In the genomic region with DNA sequence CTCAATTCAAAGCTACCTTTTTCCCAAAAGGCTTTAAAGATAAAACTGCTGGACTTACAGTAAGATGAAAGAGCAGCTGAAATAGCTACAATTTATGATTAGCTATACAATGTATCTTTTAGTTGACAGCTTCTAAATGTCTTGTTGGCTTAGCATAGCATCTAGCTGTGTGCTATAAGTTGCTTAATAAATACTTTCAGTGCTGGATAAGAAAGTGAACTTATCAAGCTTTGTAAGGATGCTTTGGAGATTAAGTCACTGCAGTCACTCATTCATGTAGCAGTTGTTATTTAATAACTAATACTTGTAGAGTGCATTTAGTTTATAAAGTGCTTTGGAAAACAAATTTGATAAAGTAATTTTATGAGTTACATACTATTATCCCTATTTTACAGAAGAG, we compare ENCODE assay signal across 19 cellular contexts. TPM values are rescaled to one million over a fixed set of nuclear protein-coding genes. Genes with fewer than 3 reads are reported as not detected.
DNase-seq lines count a peak whose midpoint lies in the region; ATAC-seq and TF ChIP-seq lines count a peak whose summit lies in the region.
"Had no signal": no experiment of that assay in that cellular context is flagged by ENCODE, and none has a peak within 500 bp of the region (broad histone marks: within the 10 kb centered on the region; RNA-seq: fewer than 3 reads in every experiment).

No MANE protein-coding gene starts in this region.

- no peak for DNase-seq in activated CD8-positive, alpha-beta memory T cell treated with anti-CD3 and anti-CD28 coated beads, Interleukin-2, amount 10 ng/mL, durations not matched to agents 7 days and 5 days
- DNase-seq in activated CD8-positive, alpha-beta memory T cell treated with anti-CD3 and anti-CD28 coated beads, Interleukin-2, amount 50 U/mL, for 48 hours, result no peak
- DNase-seq in T-helper 17 cell (no peak), fibroblast of the aortic adventitia (ENCODE audit: low read depth) (peak; percentile 50), mesendoderm (no peak), midbrain (lab: John Stamatoyannopoulos, UW) (no peak), left lobe of liver (ENCODE audit: low spot score) (no peak)
- no peak for DNase-seq in activated naive CD4-positive, alpha-beta T cell treated with Interleukin-2 at 50 U/mL for 16 hours
- DNase-seq: DMS53, Karpas-422, NCI-H1694, NCI-H2081, NCI-H2171 treated with DMSO at 0.1 percent for 48 hours, NCI-H446, NCI-H526 had no signal

- CTCF ChIA-PET in activated CD8-positive, alpha-beta memory T cell treated with anti-CD3 and anti-CD28 coated beads, Interleukin-2, amount 10 ng/mL, durations not matched to agents 7 days and 5 days (lab: Charles Lee), result interaction anchor here (0.6 to 5.5 kb wide), 9 partner anchors 13 to 446 kb away, joined by 3 to 38 read pairs (median 3); a partner anchor contains a TSS

- peak overlapping the region; percentile 5 for H3K27ac Mint-ChIP-seq in activated CD8-positive, alpha-beta memory T cell treated with anti-CD3 and anti-CD28 coated beads, Interleukin-2, amount 10 ng/mL, durations not matched to agents 7 days and 5 days
- H3K27ac Mint-ChIP-seq in T-helper 17 cell, result peak overlapping the region; percentile 96
- H3K27ac Mint-ChIP-seq: CD14-positive monocyte, IgD-negative memory B cell had no signal

- no peaks in the 10 kb centered on the region for H3K9me3 ChIP-seq in T-helper 17 cell (ENCODE audit: control insufficient read depth, low read length, poor library complexity, severe bottlenecking)

- H2BK15ac ChIP-seq in mesendoderm (replicated peaks; ENCODE audit: low read depth), result no peak overlapping the region

- H3K79me1 ChIP-seq in mesendoderm (ENCODE audit: low read length), result no peaks in the 10 kb centered on the region

- no peak overlapping the region for H2BK5ac ChIP-seq in mesendoderm (ENCODE audit: low read length)

- H3K4ac ChIP-seq in mesendoderm (ENCODE audit: low read depth, low read length), result no peak overlapping the region

- H3K36me3 Mint-ChIP-seq in activated CD8-positive, alpha-beta memory T cell treated with anti-CD3 and anti-CD28 coated beads, Interleukin-2, amount 10 ng/mL, durations not matched to agents 7 days and 5 days, result peaks cover 5% of the 10 kb centered on the region
- peaks cover 3% of the 10 kb centered on the region for H3K36me3 Mint-ChIP-seq in T-helper 17 cell (ENCODE audit: low read depth)
- H3K36me3 Mint-ChIP-seq: CD14-positive monocyte, IgD-negative memory B cell had no signal

- H3K27ac ChIP-seq in mesendoderm (ENCODE audit: low read depth, low read length), result no peak overlapping the region

- H3K9me3 Mint-ChIP-seq in activated CD8-positive, alpha-beta memory T cell treated with anti-CD3 and anti-CD28 coated beads, Interleukin-2, amount 10 ng/mL, durations not matched to agents 7 days and 5 days (ENCODE audit: low read depth), result peaks cover 2% of the 10 kb centered on the region
- H3K9me3 Mint-ChIP-seq: CD14-positive monocyte, IgD-negative memory B cell had no signal

- no peak overlapping the region for H4K5ac ChIP-seq in mesendoderm (ENCODE audit: low read length)

- H3K4me2 ChIP-seq in mesendoderm (ENCODE audit: low read length), result no peak overlapping the region

- no peak overlapping the region for H3K4me3 Mint-ChIP-seq in activated CD8-positive, alpha-beta memory T cell treated with anti-CD3 and anti-CD28 coated beads, Interleukin-2, amount 10 ng/mL, durations not matched to agents 7 days and 5 days
- H3K4me3 Mint-ChIP-seq in T-helper 17 cell, result no peak overlapping the region
- H3K4me3 Mint-ChIP-seq: B cell, CD14-positive monocyte, IgD-negative memory B cell had no signal

- H2BK120ac ChIP-seq in mesendoderm (ENCODE audit: low read depth, low read length), result no peak overlapping the region

- peaks cover 4% of the 10 kb centered on the region for H3K4me1 ChIP-seq in mesendoderm (ENCODE audit: control insufficient read depth, low read depth, low read length)

- H4K8ac ChIP-seq in mesendoderm (ENCODE audit: low read depth, low read length), result no peak overlapping the region

- ATAC-seq in activated CD8-positive, alpha-beta memory T cell treated with anti-CD3 and anti-CD28 coated beads, Interleukin-2, amount 10 ng/mL, durations not matched to agents 7 days and 5 days, result no peak
- no peak for ATAC-seq in T-helper 17 cell
- no peak for ATAC-seq in left lobe of liver
- ATAC-seq: Right ventricle myocardium inferior had no signal

- H3K36me3 ChIP-seq in mesendoderm (ENCODE audit: control insufficient read depth, insufficient read depth, low read length), result no peaks in the 10 kb centered on the region

- no peaks in the 10 kb centered on the region for H3K79me2 ChIP-seq in mesendoderm (ENCODE audit: control insufficient read depth, insufficient read depth, low read length)

- H3K27me3 Mint-ChIP-seq in activated CD8-positive, alpha-beta memory T cell treated with anti-CD3 and anti-CD28 coated beads, Interleukin-2, amount 10 ng/mL, durations not matched to agents 7 days and 5 days, result no peaks in the 10 kb centered on the region
- no peaks in the 10 kb centered on the region for H3K27me3 Mint-ChIP-seq in T-helper 17 cell
- H3K27me3 Mint-ChIP-seq: B cell, IgD-negative memory B cell had no signal

- H2AK5ac ChIP-seq in mesendoderm (ENCODE audit: low read length), result no peak overlapping the region

- no peak overlapping the region for H3K9ac ChIP-seq in mesendoderm (ENCODE audit: low read length)

- no peak overlapping the region for H3K23ac ChIP-seq in mesendoderm (ENCODE audit: low read length)

- no peak overlapping the region for H3K18ac ChIP-seq in mesendoderm (ENCODE audit: low read length)

- no peak overlapping the region for H3K4me3 ChIP-seq in fibroblast of the aortic adventitia (ENCODE audit: low read depth, low read length)
- no peak overlapping the region for H3K4me3 ChIP-seq in mesendoderm (ENCODE audit: low read length)

- TF ChIP-seq CTCF in fibroblast of the aortic adventitia (IDR thresholded peaks at IDR 0.05; ENCODE audit: insufficient read depth, low read length), result no peak

- H3K4me1 Mint-ChIP-seq in activated CD8-positive, alpha-beta memory T cell treated with anti-CD3 and anti-CD28 coated beads, Interleukin-2, amount 10 ng/mL, durations not matched to agents 7 days and 5 days, result peaks cover 51% of the 10 kb centered on the region
- H3K4me1 Mint-ChIP-seq in T-helper 17 cell, result peaks cover 30% of the 10 kb centered on the region

- H3K56ac ChIP-seq in mesendoderm (ENCODE audit: low read length), result no peak overlapping the region

- no peaks in the 10 kb centered on the region for H3K27me3 ChIP-seq in mesendoderm (ENCODE audit: insufficient read depth, low read length, poor library complexity)

RNA-seq across cellular contexts. Expression of a gene that starts 14.6 kb away (rescaled TPM):
- 1 to 10 TPM in 1 of 2 experiments, under 1 TPM in 1; 0.33 to 1.4 TPM for total RNA-seq in activated CD8-positive, alpha-beta memory T cell treated with anti-CD3 and anti-CD28 coated beads, Interleukin-2, amount 10 ng/mL, durations not matched to agents 7 days and 5 days
- total RNA-seq in T-helper 17 cell (1 to 10 TPM; 1.2 to 1.3 TPM), fibroblast of the aortic adventitia (ENCODE audit: low replicate concordance) (3.0 and 5.6 TPM in 2 replicates), left lobe of liver (0.13 TPM)
- polyA plus RNA-seq in mesendoderm (2013, experiment 1 of 2), result 0.10 TPM
- polyA plus RNA-seq in mesendoderm (2013, experiment 2 of 2), result 0.15 TPM
- polyA plus RNA-seq: CD14-positive monocyte had no signal
